In the genomic region with DNA sequence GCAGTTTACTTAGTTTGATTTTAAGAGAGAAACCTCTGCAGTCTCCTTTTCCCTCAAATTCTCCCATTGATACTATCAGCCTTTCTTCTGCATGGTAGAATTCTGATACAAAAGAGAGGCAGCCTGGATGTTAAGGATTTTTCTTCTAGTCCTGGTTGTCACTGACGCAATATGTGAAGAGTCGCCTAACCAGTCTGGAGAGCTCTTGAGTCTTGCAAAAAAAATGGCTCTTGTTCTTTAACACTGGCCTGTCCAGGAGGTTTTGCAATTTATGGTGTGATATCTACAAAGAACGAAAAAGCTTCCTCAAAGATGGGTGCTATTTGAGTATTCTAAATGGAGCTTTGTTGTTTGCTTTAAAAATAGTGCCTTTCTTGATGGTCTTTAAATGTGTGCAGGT, we compare ENCODE assay signal across 17 cellular contexts. TPM values are rescaled to one million over a fixed set of nuclear protein-coding genes. Genes with fewer than 3 reads are reported as not detected.
DNase-seq lines count a peak whose midpoint lies in the region; ATAC-seq, FAIRE-seq and TF ChIP-seq lines count a peak whose summit lies in the region.
"Had no signal": no experiment of that assay in that cellular context is flagged by ENCODE, and none has a peak within 500 bp of the region (broad histone marks: within the 10 kb centered on the region; RNA-seq: fewer than 3 reads in every experiment).

No MANE protein-coding gene starts in this region.

- no peak overlapping the region for H4K8ac ChIP-seq in mesendoderm (ENCODE audit: low read depth, low read length)

- H3K23ac ChIP-seq in mesendoderm (ENCODE audit: low read length): no peak overlapping the region

- 49% methylated on average over 3 of the region's 3 CpGs for WGBS in mammary epithelial cell (ENCODE audit: low coverage, missing lambda C conversion rate)
- WGBS in mesendoderm (ENCODE audit: extremely low coverage, insufficient coverage, low lambda C conversion rate): no CpG with 5 or more reads among the region's 3 CpGs

- peaks cover 17% of the 10 kb centered on the region for H3K79me1 ChIP-seq in mesendoderm (ENCODE audit: low read length)

- FAIRE-seq in GM12892 (lab: Jason Lieb, UNC): no peak
- FAIRE-seq: H54 had no signal

- H3K56ac ChIP-seq in mesendoderm (ENCODE audit: low read length): no peak overlapping the region

- peak; percentile 53 for DNase-seq in DMS79 treated with DMSO at 0.1 percent for 48 hours (lab: John Stamatoyannopoulos, UW)
- peak; percentile 30 for DNase-seq in NB4 (ENCODE audit: low read depth)
- DNase-seq in mammary epithelial cell: peak; percentile 46
- DNase-seq in mesendoderm: peak; percentile 40
- no peak for DNase-seq in NCI-H524 (lab: John Stamatoyannopoulos, UW)
- DNase-seq in dorsolateral prefrontal cortex: no peak
- no peak for DNase-seq in omental fat pad (ENCODE audit: low spot score)
- no peak for DNase-seq in GM12892 (ENCODE audit: insufficient read length)
- DNase-seq: activated CD4-positive, alpha-beta T cell treated with anti-CD3 and anti-CD28 coated beads, Interleukin-2, amount 50 U/mL, for 1 hour; activated gamma-delta T cell; adrenal gland; NCI-H446 treated with DMSO at 0.1 percent for 48 hours had no signal

- no peak overlapping the region for H2BK15ac ChIP-seq in mesendoderm (replicated peaks; ENCODE audit: low read depth)

- H2BK5ac ChIP-seq in mesendoderm (ENCODE audit: low read length): no peak overlapping the region

- H3K36me3 ChIP-seq in mammary epithelial cell (ENCODE audit: insufficient read depth, low read length) (no peaks in the 10 kb centered on the region), mesendoderm (ENCODE audit: control insufficient read depth, insufficient read depth, low read length) (no peaks in the 10 kb centered on the region)
- H3K36me3 ChIP-seq: adrenal gland, cardiac muscle cell, neutrophil had no signal

- BruUV-seq in mammary epithelial cell (replicated peaks; lab: Mats Ljungman, UMichigan): no TSS peak

- no peaks in the 10 kb centered on the region for H4K20me1 ChIP-seq in mammary epithelial cell (ENCODE audit: insufficient read depth, low read length)

- in situ Hi-C loops in mammary epithelial cell (cut with MboI; ENCODE audit: low sequenced_read_pairs in 2 of 2): no loop called here

- intact Hi-C loops in mammary epithelial cell (cut with micrococcal nuclease): no loop called here
- intact Hi-C loops in dorsolateral prefrontal cortex (cut with DNase I): no loop called here

- no peak for ATAC-seq in omental fat pad (ENCODE audit: low FRiP score)
- ATAC-seq: gastroesophageal sphincter; stimulated activated memory B cell treated with anti-CD40 and anti-IgM and Interleukin-4, amounts not matched to agents 10 μg/mL and 1 μg/mL and 100 μg/mL, for 72 hours had no signal

- H2AFZ ChIP-seq in mammary epithelial cell (ENCODE audit: low read depth, low read length): no peak overlapping the region

- no peak for TF ChIP-seq CTCF in NB4 (IDR thresholded peaks at IDR 0.05; ENCODE audit: low read depth, low read length)
- TF ChIP-seq CTCF in mammary epithelial cell (conservative IDR thresholded peaks at IDR 0.05 in 1 of 2, IDR thresholded peaks at IDR 0.05 in 1 of 2; ENCODE audit: extremely low read depth in 1 of 2, insufficient read depth in 1 of 2, low read depth in 1 of 2, low read length in 2 of 2): no peak
- no peak for TF ChIP-seq CTCF in dorsolateral prefrontal cortex (IDR thresholded peaks at IDR 0.05 in 54 of 56, conservative IDR thresholded peaks at IDR 0.05 in 2 of 56; ENCODE audit: low read depth in 1 of 56, partially characterized antibody in 56 of 56)
- TF ChIP-seq CTCF in omental fat pad (IDR thresholded peaks at IDR 0.05): no peak

- no peak overlapping the region for H3K4ac ChIP-seq in mesendoderm (ENCODE audit: low read depth, low read length)

- TF ChIP-seq POLR2A in NB4 (IDR thresholded peaks at IDR 0.05; ENCODE audit: extremely low read depth, insufficient read length): no peak
- no peak for TF ChIP-seq POLR2A in GM12892 (IDR thresholded peaks at IDR 0.05; ENCODE audit: low read depth, low read length)

- H2BK120ac ChIP-seq in mesendoderm (ENCODE audit: low read depth, low read length): no peak overlapping the region

- no peak overlapping the region for H3K4me2 ChIP-seq in mammary epithelial cell (ENCODE audit: insufficient read depth, low read depth, low read length)
- H3K4me2 ChIP-seq in mesendoderm (ENCODE audit: low read length): no peak overlapping the region

- no peak overlapping the region for H3K18ac ChIP-seq in mesendoderm (ENCODE audit: low read length)

- H2AK5ac ChIP-seq in mesendoderm (ENCODE audit: low read length): no peak overlapping the region

- dilution Hi-C loops in mammary epithelial cell (cut with HindIII; ENCODE audit: low sequenced_read_pairs): no loop called here

- H3K9me3 ChIP-seq in mammary epithelial cell (replicated peaks; ENCODE audit: insufficient read depth, low read length): no peaks in the 10 kb centered on the region
- H3K9me3 ChIP-seq: adrenal gland, gastroesophageal sphincter, neutrophil had no signal

- no peak overlapping the region for H3K27ac ChIP-seq in mammary epithelial cell (ENCODE audit: insufficient read depth, low read depth, low read length)
- no peak overlapping the region for H3K27ac ChIP-seq in mesendoderm (ENCODE audit: low read depth, low read length)
- H3K27ac ChIP-seq in dorsolateral prefrontal cortex: no peak overlapping the region
- H3K27ac ChIP-seq: adrenal gland, cardiac muscle cell, gastroesophageal sphincter, neutrophil had no signal

- H4K5ac ChIP-seq in mesendoderm (ENCODE audit: low read length): no peak overlapping the region

- H3K79me2 ChIP-seq in mammary epithelial cell (ENCODE audit: insufficient read depth, low read length) (peaks cover 53% of the 10 kb centered on the region), mesendoderm (ENCODE audit: control insufficient read depth, insufficient read depth, low read length) (peaks cover 1% of the 10 kb centered on the region)

- H3K4me1 ChIP-seq in mammary epithelial cell (ENCODE audit: insufficient read depth, low read length): no peaks in the 10 kb centered on the region
- peaks cover 6% of the 10 kb centered on the region for H3K4me1 ChIP-seq in mesendoderm (ENCODE audit: control insufficient read depth, low read depth, low read length)

- no peaks in the 10 kb centered on the region for H3K27me3 ChIP-seq in mammary epithelial cell (ENCODE audit: insufficient read depth, low read length)
- H3K27me3 ChIP-seq in mesendoderm (ENCODE audit: insufficient read depth, low read length, poor library complexity): no peaks in the 10 kb centered on the region
- no peaks in the 10 kb centered on the region for H3K27me3 ChIP-seq in dorsolateral prefrontal cortex
- H3K27me3 ChIP-seq: adrenal gland, cardiac muscle cell, gastroesophageal sphincter, neutrophil had no signal

- CTCF ChIA-PET in mammary epithelial cell (lab: Charles Lee; ENCODE audit: low non-redundant PET): no interaction called here

- no peak overlapping the region for H3K4me3 ChIP-seq in NB4 (ENCODE audit: low read depth, low read length)
- H3K4me3 ChIP-seq in mammary epithelial cell (replicated peaks in 1 of 3; ENCODE audit: insufficient read depth in 1 of 3, low read depth in 2 of 3, low read length in 3 of 3): no peak overlapping the region
- no peak overlapping the region for H3K4me3 ChIP-seq in mesendoderm (ENCODE audit: low read length)
- H3K4me3 ChIP-seq in dorsolateral prefrontal cortex: no peak overlapping the region
- H3K4me3 ChIP-seq: adrenal gland, cardiac muscle cell, gastroesophageal sphincter had no signal

- H3K9ac ChIP-seq in mammary epithelial cell (ENCODE audit: insufficient read depth, low read length) (no peak overlapping the region), mesendoderm (ENCODE audit: low read length) (no peak overlapping the region)

RNA-seq across cellular contexts. Expression of a gene that starts 28.9 kb away (rescaled TPM):
- total RNA-seq in mammary epithelial cell (10 to 100 TPM; 18.2 to 18.4 TPM), dorsolateral prefrontal cortex (10 to 100 TPM in 100 of 120 experiments, 1 to 10 TPM in 20; 8.0 to 18.1 (median 12.3) TPM), omental fat pad (10 to 100 TPM; 15.4 to 28.8 (median 24.8) TPM)
- polyA plus RNA-seq in mammary epithelial cell: 16.5 TPM
- 29.8 TPM for polyA minus RNA-seq in mammary epithelial cell
- 15.3 TPM for polyA plus RNA-seq in mesendoderm (2013, experiment 1 of 2)
- 16.2 TPM for polyA plus RNA-seq in mesendoderm (2013, experiment 2 of 2)
- polyA plus RNA-seq in GM12892 (2012; ENCODE audit: missing spikeins): 16.6 TPM

Comparison
In these comparisons a context has a peak if more than half of its experiments do, and no peak if none do; other contexts are left out.
1. DNase-seq: peak in DMS79 treated with DMSO at 0.1 percent for 48 hours (single experiment), NB4 (single experiment), mammary epithelial cell (single experiment) and mesendoderm (single experiment); none in NCI-H524 (0 of 2), dorsolateral prefrontal cortex (0 of 10), omental fat pad (single experiment) and GM12892 (single experiment).